Comparison of ENCODE assay signal across 18 cellular contexts in the genomic region with DNA sequence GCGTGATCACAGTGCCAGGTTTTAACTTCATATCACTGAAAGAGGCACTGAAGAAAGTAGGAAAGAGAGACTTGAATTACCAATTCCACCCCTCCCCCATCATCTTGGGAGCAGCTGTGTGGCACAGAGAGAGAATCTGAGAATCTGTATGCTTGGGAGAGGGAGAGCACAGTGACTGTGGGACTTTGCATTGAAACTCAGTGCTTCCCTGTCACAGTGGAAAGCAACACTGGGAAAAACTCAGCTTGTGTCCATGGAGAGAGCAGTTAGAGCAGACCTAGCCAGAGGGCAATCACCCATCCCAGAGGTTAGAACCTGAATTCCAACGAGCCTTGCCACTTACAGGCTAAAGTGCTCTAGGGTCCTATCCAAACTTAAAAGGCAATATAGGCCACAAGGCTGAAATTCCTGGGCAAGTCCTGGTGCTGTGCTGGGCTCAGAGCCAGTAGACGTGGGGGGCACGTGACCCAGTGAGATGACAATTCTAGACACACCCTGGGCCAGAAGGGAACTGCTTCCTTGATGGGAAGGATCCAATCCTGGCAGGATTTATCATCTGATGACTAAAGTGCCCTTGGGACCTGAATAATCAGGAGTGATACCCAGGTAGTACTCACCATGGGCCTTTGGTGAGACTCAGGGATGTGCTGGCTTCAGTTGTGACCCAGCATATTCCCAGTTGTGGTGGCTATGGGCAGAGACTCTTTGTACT. TPM values are rescaled to one million over a fixed set of nuclear protein-coding genes. Genes with fewer than 3 reads are reported as not detected.
DNase-seq lines count a peak whose midpoint lies in the region; ATAC-seq, FAIRE-seq and TF ChIP-seq lines count a peak whose summit lies in the region.
"Had no signal": no experiment of that assay in that cellular context is flagged by ENCODE, and none has a peak within 500 bp of the region (broad histone marks: within the 10 kb centered on the region; RNA-seq: fewer than 3 reads in every experiment).

No MANE protein-coding gene starts in this region.

- H3K36me3 ChIP-seq in stomach: no peaks in the 10 kb centered on the region
- H3K36me3 ChIP-seq: BE2C had no signal

- FAIRE-seq in RCC 7860 (lab: Jason Lieb, UNC): no peak
- FAIRE-seq: D721Med, H1 had no signal

- no peak for TF ChIP-seq CTCF in foreskin keratinocyte (conservative IDR thresholded peaks at IDR 0.05)
- no peak for TF ChIP-seq CTCF in stomach (IDR thresholded peaks at IDR 0.05)

- intact Hi-C loops in stomach (cut with DNase I; ENCODE audit: low total_unique reads): no loop called here

- 70 to 84% (median 73%) methylated on average over 4 of the region's 4 CpGs for WGBS in stomach, 5 donors

- peaks cover 0 to 33% (median 19%) of the 10 kb centered on the region in 4 donors for H3K9me3 ChIP-seq in stomach
- H3K9me3 ChIP-seq: BE2C had no signal

- H3K4me3 ChIP-seq in stomach: no peak overlapping the region

- H3K27me3 ChIP-seq in foreskin keratinocyte: no peaks in the 10 kb centered on the region
- no peaks in the 10 kb centered on the region for H3K27me3 ChIP-seq in stomach
- H3K27me3 ChIP-seq: BE2C had no signal

- H3K27ac ChIP-seq in foreskin keratinocyte (peak overlapping the region; percentile 48), stomach (peak overlapping the region in 1 of 5 donors; percentile 43)
- H3K27ac ChIP-seq: HL-60 had no signal

- ATAC-seq in foreskin keratinocyte: peak; percentile 89

- H3K4me1 ChIP-seq in foreskin keratinocyte (peaks cover 15% of the 10 kb centered on the region), stomach (no peaks in the 10 kb centered on the region)
- H3K4me1 ChIP-seq: BE2C had no signal

- TF ChIP-seq EP300 in stomach (IDR thresholded peaks at IDR 0.05): no peak

- no peak for TF ChIP-seq POLR2A in stomach (IDR thresholded peaks at IDR 0.05)

- DNase-seq in ELR (ENCODE audit: low read depth) (peak; percentile 13), T1000 (lab: John Stamatoyannopoulos, UW) (peak; percentile 29), foreskin keratinocyte (peak; percentile 60 to 86), stomach (peak; percentile 57), RCC 7860 (ENCODE audit: low spot score) (no peak), NCI-H146 treated with DMSO at 0.1 percent for 48 hours (lab: John Stamatoyannopoulos, UW; ENCODE audit: unreplicated experiment) (no peak)
- DNase-seq in activated CD8-positive, alpha-beta memory T cell treated with anti-CD3 and anti-CD28 coated beads, Interleukin-2, amount 50 U/mL, for 48 hours: no peak
- DNase-seq: BE2C; CD4-positive, alpha-beta memory T cell; KG1; MM.1S; NCI-H1105 treated with DMSO at 0.1 percent for 48 hours; NCI-H1930; NCI-H2171 treated with DMSO at 0.1 percent for 48 hours; NCI-H510A had no signal

RNA-seq across cellular contexts. Expression of a gene that starts 15.5 kb away (rescaled TPM):
- total RNA-seq in foreskin keratinocyte (not detected in 2 replicates), stomach (under 1 TPM in 2 of 5 donors, not detected in 3; 0.18 to 0.58 TPM)
- polyA plus RNA-seq in foreskin keratinocyte (not detected in 2 replicates), stomach (not detected)
- total RNA-seq: CD4-positive, alpha-beta memory T cell; H1 had no signal
- polyA plus RNA-seq: CD4-positive, alpha-beta memory T cell; H1 had no signal

RNA-seq across cellular contexts. Expression of a gene that starts 22.8 kb away (rescaled TPM):
- 0.20 TPM in 1 of 2 replicates, not detected in the other for total RNA-seq in foreskin keratinocyte
- polyA plus RNA-seq in foreskin keratinocyte: 0.09 and 0.10 TPM in 2 replicates
- 10 to 100 TPM in 1 of 5 donors, 1 to 10 TPM in 3, not detected in 1; 1.3 to 19.3 (median 5.1) TPM for total RNA-seq in stomach
- polyA plus RNA-seq in stomach: 1 to 10 TPM; 1.6 to 3.5 (median 2.5) TPM
- total RNA-seq: H1 had no signal
- polyA plus RNA-seq: CD4-positive, alpha-beta memory T cell; H1 had no signal

Comparison
In these comparisons a context has a peak if more than half of its experiments do, and no peak if none do; other contexts are left out.
1. DNase-seq: peak in ELR (single experiment), T1000 (single experiment), foreskin keratinocyte (2 of 2) and stomach (single experiment); none in activated CD8-positive, alpha-beta memory T cell treated with anti-CD3 and anti-CD28 coated beads, Interleukin-2, amount 50 U/mL, for 48 hours (single experiment), RCC 7860 (single experiment) and NCI-H146 treated with DMSO at 0.1 percent for 48 hours (single experiment).